8 cellular contexts compared by ENCODE assay signal in the genomic region with DNA sequence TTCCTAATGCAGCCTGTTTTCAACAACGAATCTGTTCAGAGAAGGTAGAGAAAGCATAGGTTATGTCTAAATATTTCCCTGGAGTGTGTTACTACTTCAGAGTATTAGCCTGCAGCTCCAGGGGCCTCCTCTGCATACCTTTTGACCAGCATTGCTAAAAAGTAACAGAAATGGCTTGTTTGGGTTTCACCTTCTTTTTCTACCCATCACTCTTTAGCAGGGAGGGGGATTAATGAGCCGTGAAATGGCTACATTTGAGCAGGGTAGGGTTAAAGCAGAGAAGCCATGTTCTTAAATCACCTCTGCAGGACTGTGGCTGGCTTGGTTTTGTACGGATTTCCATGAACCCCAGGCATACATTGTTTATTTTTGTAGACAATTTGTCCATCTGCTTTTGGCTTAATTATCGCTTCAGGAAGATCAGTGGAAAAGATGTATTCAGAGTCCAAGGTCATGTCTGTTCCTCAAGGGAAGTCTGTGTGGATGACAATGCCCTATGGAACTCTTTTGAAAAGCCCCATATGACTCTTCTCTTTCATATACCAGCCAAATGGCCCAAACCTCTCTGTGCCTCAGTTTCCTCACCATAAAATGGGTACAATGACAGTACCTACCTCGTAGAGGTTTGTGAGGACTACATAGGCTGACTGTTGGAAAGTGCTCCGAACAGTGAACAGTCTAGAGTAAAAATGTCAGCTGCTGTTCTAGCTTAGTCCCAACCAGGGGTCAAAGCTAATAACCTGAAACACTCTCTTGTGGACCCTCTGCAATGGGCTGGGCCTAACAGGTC.
DNase-seq lines count a peak whose midpoint lies in the region; ATAC-seq and TF ChIP-seq lines count a peak whose summit lies in the region.

No MANE protein-coding gene starts in this region.

- H3K9ac ChIP-seq in duodenal mucosa (ENCODE audit: low read depth in 1 of 2, low read length in 2 of 2) = no peak overlapping the region
- no peak overlapping the region for H3K9ac ChIP-seq in rectal smooth muscle tissue (ENCODE audit: low read length)

- peaks cover 10 to 14% of the 10 kb centered on the region in 2 donors for H3K4me1 ChIP-seq in duodenal mucosa (ENCODE audit: control insufficient read depth in 1 of 2, insufficient read depth in 2 of 2, low read length in 2 of 2)
- peaks cover 55% of the 10 kb centered on the region for H3K4me1 ChIP-seq in rectal smooth muscle tissue (ENCODE audit: control insufficient read depth, insufficient read depth, low read length)

- H3K4me3 Mint-ChIP-seq in CD4-positive, alpha-beta T cell = no peak overlapping the region
- H3K4me3 Mint-ChIP-seq in glutamatergic neuron (ENCODE audit: unreplicated experiment) = no peak overlapping the region

- no peak for TF ChIP-seq CTCF in CD4-positive, alpha-beta T cell (IDR thresholded peaks at IDR 0.05)
- TF ChIP-seq CTCF in glutamatergic neuron (IDR thresholded peaks at IDR 0.05; ENCODE audit: partially characterized antibody, unreplicated experiment) = no peak

- H3K27me3 ChIP-seq in duodenal mucosa (ENCODE audit: control insufficient read depth in 1 of 2, insufficient read depth in 2 of 2, low read length in 2 of 2) (no peaks in the 10 kb centered on the region), rectal smooth muscle tissue (ENCODE audit: control insufficient read depth, insufficient read depth, low read length) (no peaks in the 10 kb centered on the region)
- peaks cover 35% of the 10 kb centered on the region for H3K27me3 ChIP-seq in CD4-positive, alpha-beta T cell (ENCODE audit: control insufficient read depth, insufficient read depth, low read length)

- H3K27ac ChIP-seq in duodenal mucosa (ENCODE audit: low read depth, low read length) = peak overlapping the region; percentile 68
- H3K27ac ChIP-seq in rectal smooth muscle tissue (ENCODE audit: low read depth, low read length) = peak overlapping the region; percentile 90
- H3K27ac ChIP-seq in CD4-positive, alpha-beta T cell (ENCODE audit: low read depth, low read length) = no peak overlapping the region

- CTCF ChIA-PET in CD4-positive, alpha-beta T cell (lab: Charles Lee) = no interaction called here

- no peaks in the 10 kb centered on the region for H3K9me3 ChIP-seq in duodenal mucosa (ENCODE audit: control insufficient read depth in 1 of 2, low read length in 2 of 2)
- no peaks in the 10 kb centered on the region for H3K9me3 ChIP-seq in CD4-positive, alpha-beta T cell (ENCODE audit: control insufficient read depth, low read length)

- H3K27me3 Mint-ChIP-seq in CD4-positive, alpha-beta T cell = peaks cover 84% of the 10 kb centered on the region
- peaks cover 4% of the 10 kb centered on the region for H3K27me3 Mint-ChIP-seq in glutamatergic neuron (ENCODE audit: unreplicated experiment)

- H3K36me3 ChIP-seq in duodenal mucosa (ENCODE audit: control insufficient read depth in 1 of 2, insufficient read depth in 2 of 2, low read length in 2 of 2) = no peaks in the 10 kb centered on the region
- no peaks in the 10 kb centered on the region for H3K36me3 ChIP-seq in rectal smooth muscle tissue (ENCODE audit: control insufficient read depth, insufficient read depth, low read length)

- ATAC-seq in GM18868 (IDR thresholded peaks at IDR 0.05; ENCODE audit: unreplicated experiment) (peak; percentile 19), HG03159 (IDR thresholded peaks at IDR 0.05; ENCODE audit: unreplicated experiment) (peak; percentile 8)
- ATAC-seq in CD4-positive, alpha-beta T cell (ENCODE audit: poor library complexity) = no peak

- POLR2A ChIA-PET in CD4-positive, alpha-beta T cell (lab: Charles Lee) = no interaction called here

- no peak for DNase-seq in CD4-positive, alpha-beta T cell
- DNase-seq in NCI-H2107 (lab: John Stamatoyannopoulos, UW) (no peak), glutamatergic neuron (no peak)
- no peak for DNase-seq in NK-92 treated with Interleukin-12 subunit alpha and Interleukin-12 subunit beta, amount 100 ng/mL, for 24 hours (lab: John Stamatoyannopoulos, UW)

- no peaks in the 10 kb centered on the region for H3K9me3 Mint-ChIP-seq in CD4-positive, alpha-beta T cell
- peaks cover 7% of the 10 kb centered on the region for H3K9me3 Mint-ChIP-seq in glutamatergic neuron (ENCODE audit: unreplicated experiment)

- H3K36me3 Mint-ChIP-seq in CD4-positive, alpha-beta T cell (ENCODE audit: low read depth) = no peaks in the 10 kb centered on the region
- no peaks in the 10 kb centered on the region for H3K36me3 Mint-ChIP-seq in glutamatergic neuron (ENCODE audit: unreplicated experiment)

- H3K4me1 Mint-ChIP-seq in CD4-positive, alpha-beta T cell (ENCODE audit: low read depth) = no peaks in the 10 kb centered on the region
- H3K4me1 Mint-ChIP-seq in glutamatergic neuron (ENCODE audit: low read depth, unreplicated experiment) = peaks cover 28% of the 10 kb centered on the region

- H3K4me3 ChIP-seq in duodenal mucosa (ENCODE audit: low read depth in 1 of 2, low read length in 2 of 2) = no peak overlapping the region
- H3K4me3 ChIP-seq in rectal smooth muscle tissue (ENCODE audit: low read length) = no peak overlapping the region

- no peak overlapping the region for H3K27ac Mint-ChIP-seq in CD4-positive, alpha-beta T cell
- no peak overlapping the region for H3K27ac Mint-ChIP-seq in glutamatergic neuron (ENCODE audit: unreplicated experiment)

- intact Hi-C loops in CD4-positive, alpha-beta T cell (cut with DNase I, micrococcal nuclease) = loop anchor here (1.0 to 10.0 kb wide), 4 partner anchors 189 to 1451 kb away; no protein-coding TSS in a partner anchor
